In the genomic region with DNA sequence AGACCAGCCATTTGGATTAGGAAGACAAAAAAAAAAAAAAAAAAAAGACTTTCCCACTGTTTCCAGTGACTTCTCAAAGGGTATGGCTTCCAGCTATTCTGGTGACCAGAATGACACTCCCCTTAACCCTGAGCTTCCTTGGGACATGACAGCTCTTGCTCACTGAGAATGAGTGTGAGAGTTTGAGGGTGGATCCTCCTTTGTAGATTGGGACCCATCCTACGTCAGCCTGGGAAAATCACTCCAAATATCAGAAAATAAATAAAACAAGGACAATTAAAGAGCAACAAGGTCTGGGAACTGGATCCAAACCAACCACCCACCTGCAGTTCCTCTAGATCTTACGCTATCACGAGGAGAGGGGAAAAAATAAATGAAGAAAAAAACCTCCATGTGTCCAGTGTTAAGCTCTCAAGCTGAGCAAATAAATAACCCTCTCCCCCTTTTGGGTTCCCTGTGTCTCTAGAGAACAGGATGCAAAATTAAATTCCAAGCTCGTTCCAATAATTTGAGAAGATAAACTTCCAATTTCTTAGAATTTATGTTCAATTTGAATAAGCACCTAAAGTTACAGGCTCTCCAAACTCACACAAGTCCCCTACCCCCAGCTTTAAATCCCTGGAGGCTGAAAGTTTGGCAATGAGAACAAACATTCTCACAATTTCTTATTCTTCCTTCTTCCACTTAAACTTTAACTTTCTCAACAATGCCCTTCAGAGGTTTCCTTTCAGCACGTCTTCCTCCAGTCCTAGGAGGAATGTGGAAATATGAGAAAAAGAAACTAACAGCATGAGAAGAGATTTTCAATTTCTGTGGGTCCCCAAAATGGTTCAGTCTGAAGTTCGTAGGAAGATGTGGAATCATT, we compare ENCODE assay signal across 30 cellular contexts.
DNase-seq lines count a peak whose midpoint lies in the region; ATAC-seq and TF ChIP-seq lines count a peak whose summit lies in the region.
"Had no signal": no experiment of that assay in that cellular context is flagged by ENCODE, and none has a peak within 500 bp of the region (broad histone marks: within the 10 kb centered on the region; RNA-seq: fewer than 3 reads in every experiment).

No MANE protein-coding gene starts in this region.

- H3K9me3 ChIP-seq in heart right ventricle (no peaks in the 10 kb centered on the region), osteoblast (ENCODE audit: low read depth, low read length) (no peaks in the 10 kb centered on the region), sigmoid colon (no peaks in the 10 kb centered on the region)
- H3K9me3 ChIP-seq: ascending aorta, BLaER1, esophagus squamous epithelium, HAP-1, SK-N-SH, thyroid gland had no signal

- no peak for TF ChIP-seq POLR2A in sigmoid colon (IDR thresholded peaks at IDR 0.05)

- H3K27ac ChIP-seq in heart right ventricle = peak overlapping the region in 9 of 10 donors; percentile 18 to 77 (median 52)
- peak overlapping the region; percentile 98 for H3K27ac ChIP-seq in osteoblast (ENCODE audit: low read depth, low read length)
- H3K27ac ChIP-seq in urinary bladder (ENCODE audit: low read depth) = peak overlapping the region; percentile 38
- peak overlapping the region in 1 of 4 donors; percentile 35 for H3K27ac ChIP-seq in sigmoid colon
- H3K27ac ChIP-seq: ascending aorta, BLaER1, esophagus squamous epithelium, thyroid gland had no signal

- no peak for TF ChIP-seq EP300 in sigmoid colon (IDR thresholded peaks at IDR 0.05)

- DNase-seq in choroid plexus epithelial cell (ENCODE audit: low read depth) (peak; percentile 62), heart right ventricle (peak in 1 of 2 donors; percentile 62), osteoblast (ENCODE audit: insufficient read length, low spot score, missing footprints) (no peak), NCI-H187 treated with DMSO at 0.1 percent for 48 hours (lab: John Stamatoyannopoulos, UW) (no peak), sigmoid colon (no peak)
- DNase-seq: activated B cell treated with CpG ODN at 0.5 μM for 24 hours; activated CD4-positive, alpha-beta T cell treated with anti-CD3 and anti-CD28 coated beads, Interleukin-2, amount 50 U/mL, for 1 hour; activated gamma-delta T cell; activated naive CD8-positive, alpha-beta T cell treated with anti-CD3 and anti-CD28 coated beads, Interleukin-2, amount 10 ng/mL, durations not matched to agents 7 days and 5 days; activated T-cell treated with anti-CD3 and anti-CD28 coated beads, Interleukin-2, amount 50 U/mL, for 24 hours; central memory CD4-positive, alpha-beta T cell; COR-L47; dermis blood vessel endothelial cell; esophagus squamous epithelium; hypothalamus; Kasumi-1; NCI-H1417 treated with DMSO at 0.1 percent for 48 hours; NCI-H2081; NCI-H226; NCI-H526 treated with DMSO at 0.1 percent for 48 hours; PC-3; SK-N-SH; small intestine; stimulated activated naive CD4-positive, alpha-beta T cell treated with Interleukin-2 at 50 U/mL for 16 hours; thyroid gland had no signal

- H2AFZ ChIP-seq in osteoblast (ENCODE audit: low read length) = no peak overlapping the region

- WGBS in heart right ventricle, 2 donors = 53 to 62% methylated on average over 6 of the region's 6 CpGs
- 76% methylated on average over 6 of the region's 6 CpGs for WGBS in urinary bladder
- WGBS in sigmoid colon, 2 donors = 65 to 72% methylated on average over 6 of the region's 6 CpGs

- H3K27me3 ChIP-seq in heart right ventricle (no peaks in the 10 kb centered on the region), osteoblast (ENCODE audit: insufficient read depth, low read length) (no peaks in the 10 kb centered on the region), sigmoid colon (no peaks in the 10 kb centered on the region)
- H3K27me3 ChIP-seq: ascending aorta, BLaER1, esophagus squamous epithelium, thyroid gland had no signal

- peak; percentile 73 to 90 (median 79) for ATAC-seq in heart right ventricle
- no peak for ATAC-seq in HG03520 (IDR thresholded peaks at IDR 0.05; ENCODE audit: unreplicated experiment)
- ATAC-seq: PC-3 had no signal

- peaks cover 0 to 64% (median 22%) of the 10 kb centered on the region in 9 donors for H3K4me1 ChIP-seq in heart right ventricle
- peaks cover 49% of the 10 kb centered on the region for H3K4me1 ChIP-seq in osteoblast (ENCODE audit: insufficient read depth, low read length)
- no peaks in the 10 kb centered on the region for H3K4me1 ChIP-seq in urinary bladder (ENCODE audit: insufficient read depth)
- no peaks in the 10 kb centered on the region for H3K4me1 ChIP-seq in sigmoid colon
- H3K4me1 ChIP-seq: ascending aorta, BLaER1, HAP-1, thyroid gland had no signal

- H4K20me1 ChIP-seq in osteoblast (ENCODE audit: insufficient read depth, low read length) = no peaks in the 10 kb centered on the region
- H4K20me1 ChIP-seq: BLaER1 had no signal

- peaks cover 71% of the 10 kb centered on the region for H3K79me2 ChIP-seq in osteoblast (ENCODE audit: insufficient read depth, low read length)

- H3K4me2 ChIP-seq in osteoblast (ENCODE audit: insufficient read depth, low read length) = peak overlapping the region; percentile 26
- H3K4me2 ChIP-seq: BLaER1, SK-N-SH had no signal

- intact Hi-C loops in heart right ventricle (cut with DNase I) (no loop called here), sigmoid colon (cut with DNase I) (no loop called here)

- no peaks in the 10 kb centered on the region for H3K36me3 ChIP-seq in heart right ventricle
- H3K36me3 ChIP-seq in osteoblast (ENCODE audit: insufficient read depth, low read length) = no peaks in the 10 kb centered on the region
- no peaks in the 10 kb centered on the region for H3K36me3 ChIP-seq in urinary bladder (ENCODE audit: insufficient read depth)
- H3K36me3 ChIP-seq in sigmoid colon = no peaks in the 10 kb centered on the region
- H3K36me3 ChIP-seq: ascending aorta, BLaER1, esophagus squamous epithelium, HAP-1, thyroid gland had no signal

- H3K4me3 ChIP-seq in choroid plexus epithelial cell (ENCODE audit: low read depth, low read length) = no peak overlapping the region
- no peak overlapping the region for H3K4me3 ChIP-seq in heart right ventricle
- no peak overlapping the region for H3K4me3 ChIP-seq in osteoblast (ENCODE audit: insufficient read depth, low read length)
- no peak overlapping the region for H3K4me3 ChIP-seq in urinary bladder (ENCODE audit: low read depth, low read length)
- no peak overlapping the region for H3K4me3 ChIP-seq in sigmoid colon
- H3K4me3 ChIP-seq: ascending aorta, BLaER1, esophagus squamous epithelium, HAP-1, thyroid gland had no signal

- no peak for TF ChIP-seq CTCF in choroid plexus epithelial cell (conservative IDR thresholded peaks at IDR 0.05; ENCODE audit: low read depth, low read length)
- no peak for TF ChIP-seq CTCF in heart right ventricle (IDR thresholded peaks at IDR 0.05)
- TF ChIP-seq CTCF in osteoblast (IDR thresholded peaks at IDR 0.05; ENCODE audit: extremely low read depth, low read depth, low read length) = no peak
- TF ChIP-seq CTCF in sigmoid colon (IDR thresholded peaks at IDR 0.05) = no peak
